In the genomic region with DNA sequence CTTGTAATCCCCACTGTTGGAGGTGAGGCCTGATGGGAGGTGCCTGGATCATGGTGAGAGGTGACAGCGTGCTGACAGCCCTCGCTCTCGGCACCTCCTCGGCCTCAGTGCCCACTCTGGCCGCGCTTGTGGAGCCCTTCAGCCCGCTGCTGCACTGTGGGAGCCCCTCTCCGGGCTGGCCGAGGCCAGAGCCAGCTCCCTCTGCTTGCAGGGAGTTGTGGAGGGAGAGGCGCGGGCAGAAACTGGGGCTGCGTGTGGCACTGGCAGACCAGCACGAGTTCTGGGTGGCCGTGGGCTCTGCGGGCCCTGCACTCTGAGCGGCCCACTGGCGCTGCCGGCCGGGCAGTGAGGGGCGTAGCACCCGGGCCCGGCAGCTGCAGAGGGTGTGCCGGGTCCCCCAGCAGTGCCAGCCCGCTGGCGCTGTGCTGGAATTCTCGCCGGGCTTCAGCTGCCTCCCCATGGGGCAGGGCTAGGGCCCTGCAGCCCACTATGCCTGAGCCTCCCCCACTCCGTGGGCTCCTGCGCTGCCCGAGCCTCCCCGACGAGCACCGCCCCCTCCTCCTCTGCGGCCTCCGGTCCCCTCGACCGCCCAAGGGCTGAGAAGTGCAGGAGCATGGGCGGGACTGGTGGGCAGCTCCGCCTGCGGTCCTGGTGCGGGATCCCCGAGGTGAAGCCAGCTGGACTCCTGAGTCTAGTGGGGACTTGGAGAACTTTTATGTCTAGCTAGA, we compare ENCODE assay signal across 16 cellular contexts.
DNase-seq lines count a peak whose midpoint lies in the region; ATAC-seq, FAIRE-seq and TF ChIP-seq lines count a peak whose summit lies in the region.
"Had no signal": no experiment of that assay in that cellular context is flagged by ENCODE, and none has a peak within 500 bp of the region (broad histone marks: within the 10 kb centered on the region; RNA-seq: fewer than 3 reads in every experiment).

No MANE protein-coding gene starts in this region.

- H2AFZ ChIP-seq in PC-9: no peak overlapping the region
- no peak overlapping the region for H2AFZ ChIP-seq in mammary epithelial cell (ENCODE audit: low read depth, low read length)
- H2AFZ ChIP-seq in neuronal stem cell (ENCODE audit: low read length): no peak overlapping the region

- H3K4me2 ChIP-seq in A549 (no peak overlapping the region), PC-9 (no peak overlapping the region), mammary epithelial cell (ENCODE audit: insufficient read depth, low read depth, low read length) (no peak overlapping the region), neuronal stem cell (ENCODE audit: insufficient read depth, low read length, poor library complexity, severe bottlenecking) (no peak overlapping the region)

- H3K23ac ChIP-seq in neuronal stem cell (ENCODE audit: low read depth, low read length, poor library complexity): peak overlapping the region; percentile 19

- in situ Hi-C loops in mammary epithelial cell (cut with MboI; ENCODE audit: low sequenced_read_pairs in 2 of 2): loop anchor here in 1 of 2 donors (5.0 kb wide), 1 partner anchor 105 kb away; no protein-coding TSS in a partner anchor

- peaks cover 13% of the 10 kb centered on the region for H3K4me1 Mint-ChIP-seq in progenitor cell of endocrine pancreas (ENCODE audit: low read depth)

- H3K9me3 ChIP-seq in A549: no peaks in the 10 kb centered on the region
- H3K9me3 ChIP-seq in PC-9 (ENCODE audit: insufficient read depth, low read depth): no peaks in the 10 kb centered on the region; the same call in 1 of the 2 replicates
- peaks cover 2% of the 10 kb centered on the region for H3K9me3 ChIP-seq in mammary epithelial cell (replicated peaks; ENCODE audit: insufficient read depth, low read length)
- peaks cover 0 to 4% of the 10 kb centered on the region in 2 donors for H3K9me3 ChIP-seq in neuronal stem cell (replicated peaks in 1 of 2; ENCODE audit: control insufficient read depth in 2 of 2, insufficient read depth in 1 of 2, low read depth in 1 of 2, low read length in 2 of 2)
- H3K9me3 ChIP-seq: HAP-1 had no signal

- H3K27me3 ChIP-seq in PC-9 (ENCODE audit: insufficient read depth, low read depth) (no peaks in the 10 kb centered on the region), mammary epithelial cell (ENCODE audit: insufficient read depth, low read length) (no peaks in the 10 kb centered on the region), neuronal stem cell (ENCODE audit: control insufficient read depth in 3 of 3, insufficient read depth in 3 of 3, low read depth in 1 of 3, low read length in 3 of 3) (no peaks in the 10 kb centered on the region)
- H3K27me3 ChIP-seq: BLaER1 treated with 17β-estradiol and CSF1 and Interleukin-3, amounts not matched to agents 10 nM and 100 nM had no signal

- H2BK15ac ChIP-seq in neuronal stem cell (ENCODE audit: low read length): no peak overlapping the region

- H2BK120ac ChIP-seq in neuronal stem cell (ENCODE audit: low read depth, low read length): no peak overlapping the region

- H3K79me2 ChIP-seq in PC-9 (ENCODE audit: low read depth) (no peaks in the 10 kb centered on the region), mammary epithelial cell (ENCODE audit: insufficient read depth, low read length) (no peaks in the 10 kb centered on the region)

- H3K4me1 ChIP-seq in A549: peaks cover 78% of the 10 kb centered on the region
- peaks cover 94% of the 10 kb centered on the region for H3K4me1 ChIP-seq in PC-9 (replicated peaks; ENCODE audit: insufficient read depth)
- peaks cover 69% of the 10 kb centered on the region for H3K4me1 ChIP-seq in mammary epithelial cell (ENCODE audit: insufficient read depth, low read length)
- H3K4me1 ChIP-seq in neuronal stem cell (ENCODE audit: control insufficient read depth in 2 of 2, insufficient read depth in 1 of 2, low read depth in 1 of 2, low read length in 2 of 2): peaks cover 2 to 6% of the 10 kb centered on the region in 2 donors

- H3K4me3 Mint-ChIP-seq in progenitor cell of endocrine pancreas (ENCODE audit: low read depth): no peak overlapping the region
- H3K4me3 Mint-ChIP-seq: CD4-positive, CD25-positive, alpha-beta regulatory T cell had no signal

- H2BK12ac ChIP-seq in neuronal stem cell (ENCODE audit: low read length): peak overlapping the region; percentile 65

- no peak overlapping the region for H4K91ac ChIP-seq in neuronal stem cell (ENCODE audit: low read depth, low read length, poor library complexity)

- H3K36me3 Mint-ChIP-seq in progenitor cell of endocrine pancreas (ENCODE audit: insufficient read depth): no peaks in the 10 kb centered on the region
- H3K36me3 Mint-ChIP-seq: CD4-positive, CD25-positive, alpha-beta regulatory T cell had no signal

- H3K36me3 ChIP-seq in PC-9 (ENCODE audit: low read depth): no peaks in the 10 kb centered on the region
- no peaks in the 10 kb centered on the region for H3K36me3 ChIP-seq in mammary epithelial cell (ENCODE audit: insufficient read depth, low read length)
- no peaks in the 10 kb centered on the region for H3K36me3 ChIP-seq in neuronal stem cell (replicated peaks in 1 of 2; ENCODE audit: control insufficient read depth in 2 of 2, insufficient read depth in 2 of 2, low read length in 2 of 2)
- H3K36me3 ChIP-seq: HAP-1 had no signal

- H2AK5ac ChIP-seq in neuronal stem cell (ENCODE audit: low read depth, low read length): peak overlapping the region; percentile 62

- POLR2A ChIA-PET in A549 (lab: Yijun Ruan, JAX) (no interaction called here), PC-9 (lab: Charles Lee; ENCODE audit: unreplicated experiment) (no interaction called here)

- H3K9me3 Mint-ChIP-seq in progenitor cell of endocrine pancreas (ENCODE audit: low read depth): peaks cover 3% of the 10 kb centered on the region
- H3K9me3 Mint-ChIP-seq: CD4-positive, CD25-positive, alpha-beta regulatory T cell had no signal

- H3K4ac ChIP-seq in neuronal stem cell (ENCODE audit: low read length): no peak overlapping the region

- CTCF ChIA-PET in A549 (lab: Yijun Ruan, JAX): interaction anchor here (1.0 to 2.9 kb wide), 3 partner anchors 10 to 272 kb away, joined by 3 to 14 read pairs (median 3); no protein-coding TSS in a partner anchor
- CTCF ChIA-PET in PC-9 (lab: Charles Lee): no interaction called here
- CTCF ChIA-PET in mammary epithelial cell (lab: Charles Lee; ENCODE audit: low non-redundant PET): no interaction called here

- H3K18ac ChIP-seq in neuronal stem cell (ENCODE audit: low read length): peak overlapping the region; percentile 58

- dilution Hi-C loops in mammary epithelial cell (cut with HindIII; ENCODE audit: low sequenced_read_pairs): loop anchor here (5.0 kb wide), 2 partner anchors 105 to 255 kb away; no protein-coding TSS in a partner anchor

- intact Hi-C loops in PC-9 (cut with micrococcal nuclease; ENCODE audit: unreplicated experiment) (loop anchor here (10.0 kb wide), 3 partner anchors 383 to 577 kb away; a partner anchor contains a TSS), mammary epithelial cell (cut with micrococcal nuclease) (loop anchor here (2.0 kb wide), 1 partner anchor 175 kb away; no protein-coding TSS in a partner anchor)

- no peak overlapping the region for H2BK5ac ChIP-seq in neuronal stem cell (ENCODE audit: low read length)

- H3K27ac ChIP-seq in A549 (peak overlapping the region; percentile 93 to 95), PC-9 (peak overlapping the region; percentile 88), mammary epithelial cell (ENCODE audit: insufficient read depth, low read depth, low read length) (peak overlapping the region; percentile 95), neuronal stem cell (replicated peaks; ENCODE audit: low read length) (no peak overlapping the region)
- H3K27ac ChIP-seq: BLaER1 treated with 17β-estradiol and CSF1 and Interleukin-3, amounts not matched to agents 10 nM and 100 nM had no signal

- H3K4me3 ChIP-seq in A549 (no peak overlapping the region), PC-9 (no peak overlapping the region), mammary epithelial cell (replicated peaks in 1 of 3; ENCODE audit: insufficient read depth in 1 of 3, low read depth in 2 of 3, low read length in 3 of 3) (no peak overlapping the region), neuronal stem cell (ENCODE audit: low read length in 2 of 2) (no peak overlapping the region)
- H3K4me3 ChIP-seq: BLaER1 treated with 17β-estradiol and CSF1 and Interleukin-3, amounts not matched to agents 10 nM and 100 nM; GM12878; HAP-1 had no signal

- DNase-seq in A549 (ENCODE audit: low read depth in 1 of 2, low spot score in 1 of 2) (no peak), PC-9 (no peak), mammary epithelial cell (no peak), neuronal stem cell (ENCODE audit: low spot score) (no peak), epidermal melanocyte (ENCODE audit: insufficient read length, low spot score) (no peak), kidney glomerular epithelial cell (lab: John Stamatoyannopoulos, UW) (no peak), putamen (ENCODE audit: low spot score) (no peak), progenitor cell of endocrine pancreas (ENCODE audit: low spot score, unreplicated experiment) (no peak)
- DNase-seq: 8988T; ACHN; CD4-positive, CD25-positive, alpha-beta regulatory T cell; DMS 273 treated with DMSO at 0.1 percent for 48 hours; GOT3 had no signal

- TF ChIP-seq RAD21 in A549 (conservative IDR thresholded peaks at IDR 0.05 in 1 of 2, IDR thresholded peaks at IDR 0.05 in 1 of 2): no peak

- no peak for ATAC-seq in A549
- ATAC-seq: GM12878 had no signal

- WGBS in A549 (ENCODE audit: missing lambda C conversion rate): 96% methylated on average over 5 of the region's 42 CpGs
- 98% methylated on average over 16 of the region's 42 CpGs for WGBS in mammary epithelial cell (ENCODE audit: low coverage, missing lambda C conversion rate)
- no CpG with 5 or more reads among the region's 42 CpGs for WGBS in neuronal stem cell (ENCODE audit: extremely low coverage in 2 of 2, insufficient read length in 2 of 2, insufficient replicate concordance in 1 of 2), 2 donors

- H3K9ac ChIP-seq in mammary epithelial cell (ENCODE audit: insufficient read depth, low read length) (no peak overlapping the region), neuronal stem cell (ENCODE audit: low read depth, low read length, poor library complexity) (peak overlapping the region; percentile 12)
- H3K9ac ChIP-seq: BLaER1 treated with 17β-estradiol and CSF1 and Interleukin-3, amounts not matched to agents 10 nM and 100 nM had no signal

- no peak overlapping the region for H3K27ac Mint-ChIP-seq in progenitor cell of endocrine pancreas
- H3K27ac Mint-ChIP-seq: CD4-positive, CD25-positive, alpha-beta regulatory T cell had no signal

- TF ChIP-seq CTCF in A549 (IDR thresholded peaks at IDR 0.05) (no peak), PC-9 (conservative IDR thresholded peaks at IDR 0.05) (no peak), mammary epithelial cell (conservative IDR thresholded peaks at IDR 0.05 in 1 of 2, IDR thresholded peaks at IDR 0.05 in 1 of 2; ENCODE audit: extremely low read depth in 1 of 2, insufficient read depth in 1 of 2, low read depth in 1 of 2, low read length in 2 of 2) (no peak), progenitor cell of endocrine pancreas (IDR thresholded peaks at IDR 0.05; ENCODE audit: unreplicated experiment) (no peak)

- no peak overlapping the region for H4K8ac ChIP-seq in neuronal stem cell (ENCODE audit: low read depth, low read length)

- FAIRE-seq in A549 (lab: Jason Lieb, UNC): no peak
- FAIRE-seq: GM12878 had no signal

- peaks cover 5% of the 10 kb centered on the region for H3K27me3 Mint-ChIP-seq in progenitor cell of endocrine pancreas
- H3K27me3 Mint-ChIP-seq: CD4-positive, CD25-positive, alpha-beta regulatory T cell had no signal

- peaks cover 77% of the 10 kb centered on the region for H3F3A ChIP-seq in PC-9 (ENCODE audit: insufficient read depth, low read depth)

- no peaks in the 10 kb centered on the region for H4K20me1 ChIP-seq in PC-9 (ENCODE audit: insufficient read depth)
- H4K20me1 ChIP-seq in mammary epithelial cell (ENCODE audit: insufficient read depth, low read length): no peaks in the 10 kb centered on the region
- H4K20me1 ChIP-seq: BLaER1 treated with 17β-estradiol and CSF1 and Interleukin-3, amounts not matched to agents 10 nM and 100 nM had no signal

- H3K79me1 ChIP-seq in neuronal stem cell (ENCODE audit: low read depth, low read length): no peaks in the 10 kb centered on the region

- peak overlapping the region; percentile 77 for H3K14ac ChIP-seq in neuronal stem cell (ENCODE audit: low read length)

- no peaks in the 10 kb centered on the region for H3K9me2 ChIP-seq in PC-9 (ENCODE audit: insufficient read depth)

- no peak for TF ChIP-seq POLR2A in A549 (IDR thresholded peaks at IDR 0.05; ENCODE audit: low read length)

- BruUV-seq in PC-9 (replicated peaks; lab: Mats Ljungman, UMichigan) (no TSS peak), mammary epithelial cell (replicated peaks; lab: Mats Ljungman, UMichigan) (no TSS peak)

- no peak for TF ChIP-seq EP300 in A549 (IDR thresholded peaks at IDR 0.05)
